In the genomic region with DNA sequence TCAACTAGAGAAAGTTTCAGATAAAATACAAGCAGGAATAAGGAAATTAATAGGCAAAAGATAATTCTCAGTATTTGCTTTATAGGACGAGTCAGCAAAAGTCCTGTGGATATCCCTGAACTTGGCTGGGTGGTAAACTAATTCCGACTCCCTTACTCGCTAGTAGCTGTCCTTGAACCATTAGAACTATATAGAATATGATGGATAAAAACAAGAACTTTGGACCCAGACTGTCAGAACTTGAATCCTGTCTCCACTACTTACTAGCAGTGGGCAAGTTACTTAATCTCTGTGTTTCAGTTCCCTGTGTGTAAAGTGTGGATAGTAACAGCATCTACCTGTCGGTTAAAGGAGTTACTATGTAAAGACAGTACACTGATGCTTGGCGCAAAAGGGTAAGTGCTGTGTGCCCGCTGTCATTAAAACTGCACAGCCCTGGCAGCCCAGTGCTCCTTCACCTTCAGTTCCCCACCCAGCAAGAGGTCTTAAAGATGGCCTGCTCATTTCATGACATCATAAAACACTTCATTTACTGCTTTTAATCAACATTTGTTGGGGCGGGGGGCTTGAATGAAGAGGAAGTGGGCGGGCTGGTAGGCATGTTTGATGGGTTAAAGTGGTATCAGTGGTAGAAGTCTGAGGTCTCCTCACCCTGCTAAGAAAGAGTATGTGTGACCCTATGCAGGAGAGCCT, we compare ENCODE assay signal across 7 cellular contexts. TPM values are rescaled to one million over a fixed set of nuclear protein-coding genes. Genes with fewer than 3 reads are reported as not detected.
A peak's percentile ranks its signal among the peaks of the same experiment; 100 is the strongest.
DNase-seq lines count a peak whose midpoint lies in the region; ATAC-seq and TF ChIP-seq lines count a peak whose summit lies in the region.

No MANE protein-coding gene starts in this region.

- peak overlapping the region; percentile 86 for H3K9ac ChIP-seq in IMR-90 (ENCODE audit: low read depth, low read length)

- H4K20me1 ChIP-seq in IMR-90 (ENCODE audit: insufficient read depth, low read length): peaks cover 90% of the 10 kb centered on the region

- H3K4me2 ChIP-seq in IMR-90 (ENCODE audit: low read depth, low read length): peak overlapping the region; percentile 83

- H3K14ac ChIP-seq in IMR-90 (replicated peaks; ENCODE audit: low read depth, low read length): peak overlapping the region; percentile 71

- no peak for TF ChIP-seq CTCF in IMR-90 (conservative IDR thresholded peaks at IDR 0.05; ENCODE audit: low read depth, low read length)

- H2BK120ac ChIP-seq in IMR-90 (ENCODE audit: low read depth, low read length): peak overlapping the region; percentile 69

- BruUV-seq in IMR-90 (replicated peaks; lab: Mats Ljungman, UMichigan): no TSS peak

- H3K18ac ChIP-seq in IMR-90 (ENCODE audit: low read depth, low read length): peak overlapping the region; percentile 82

- peak overlapping the region; percentile 62 for H3K4ac ChIP-seq in IMR-90 (ENCODE audit: low read depth, low read length)

- POLR2A ChIA-PET in IMR-90 (lab: Charles Lee; ENCODE audit: unreplicated experiment): no interaction called here

- H2BK20ac ChIP-seq in IMR-90 (ENCODE audit: low read depth, low read length): peak overlapping the region; percentile 12; the same call in 1 of the 2 replicates

- intact Hi-C loops in IMR-90 (cut with micrococcal nuclease): loop anchor here (1.0 to 5.0 kb wide), 3 partner anchors 43 to 658 kb away; a partner anchor contains a TSS
- intact Hi-C loops in activated T-helper 2 cell treated with anti-CD3 and anti-CD28 coated beads, Interferon-gamma antibody, Interleukin-2, Interleukin-4, amounts not matched to agents 10 μg/mL and 5 μg/mL and 100 μg/mL, durations not matched to agents 14 hours and 24 hours and 36 hours (cut with micrococcal nuclease): loop anchor here (5.0 to 10.0 kb wide), 4 partner anchors 145 to 352 kb away; a partner anchor contains a TSS

- H4K91ac ChIP-seq in IMR-90 (ENCODE audit: insufficient read depth, low read depth, low read length): 0 out of 2 replicates have a peak overlapping the region, but pooled peaks have one; percentile 2

- H3K27ac ChIP-seq in IMR-90 (ENCODE audit: insufficient read depth, low read length): peak overlapping the region; percentile 92

- peak overlapping the region; percentile 6 for H2AK9ac ChIP-seq in IMR-90 (replicated peaks; ENCODE audit: low read depth, low read length, poor library complexity)

- in situ Hi-C loops in IMR-90 (cut with MboI; ENCODE audit: low sequenced_read_pairs): loop anchor here (5.0 to 10.0 kb wide), 2 partner anchors 155 to 268 kb away; no protein-coding TSS in a partner anchor

- peaks cover 41% of the 10 kb centered on the region for H3K27me3 Mint-ChIP-seq in activated T-helper 2 cell treated with anti-CD3 and anti-CD28 coated beads, Interferon-gamma antibody, Interleukin-2, Interleukin-4, amounts not matched to agents 10 μg/mL and 5 μg/mL and 100 μg/mL, durations not matched to agents 14 hours and 24 hours and 36 hours (ENCODE audit: low read depth)
- peaks cover 6 to 24% (median 18%) of the 10 kb centered on the region in 3 donors for H3K27me3 Mint-ChIP-seq in immature natural killer cell (ENCODE audit: low read depth in 3 of 3)
- peaks cover 31% of the 10 kb centered on the region for H3K27me3 Mint-ChIP-seq in stimulated activated naive CD8-positive, alpha-beta T cell treated with anti-CD3 and anti-CD28 coated beads, Interleukin-15, amount 100 ng/mL, for 72 hours

- peaks cover 11% of the 10 kb centered on the region for H3K4me1 Mint-ChIP-seq in activated T-helper 2 cell treated with anti-CD3 and anti-CD28 coated beads, Interferon-gamma antibody, Interleukin-2, Interleukin-4, amounts not matched to agents 10 μg/mL and 5 μg/mL and 100 μg/mL, durations not matched to agents 14 hours and 24 hours and 36 hours (ENCODE audit: low read depth)
- H3K4me1 Mint-ChIP-seq in immature natural killer cell: peaks cover 20 to 46% of the 10 kb centered on the region in 2 donors
- peaks cover 19% of the 10 kb centered on the region for H3K4me1 Mint-ChIP-seq in stimulated activated effector memory CD8-positive, alpha-beta T cell treated with anti-CD3 and anti-CD28 coated beads, Interleukin-12 subunit alpha, Interleukin-12 subunit beta, amount 100 ng/mL, for 72 hours
- H3K4me1 Mint-ChIP-seq in stimulated activated naive CD8-positive, alpha-beta T cell treated with anti-CD3 and anti-CD28 coated beads, Interleukin-15, amount 100 ng/mL, for 72 hours: peaks cover 26% of the 10 kb centered on the region

- H3K4me1 ChIP-seq in IMR-90 (ENCODE audit: control insufficient read depth, insufficient read depth, low read length): peaks cover 30% of the 10 kb centered on the region

- CTCF ChIA-PET in IMR-90 (lab: Yijun Ruan, JAX): no interaction called here

- ATAC-seq in IMR-90 (ENCODE audit: low read depth): no peak
- no peak for ATAC-seq in stimulated activated effector memory CD8-positive, alpha-beta T cell treated with anti-CD3 and anti-CD28 coated beads, Interleukin-12 subunit alpha, Interleukin-12 subunit beta, amount 100 ng/mL, for 72 hours
- no peak for ATAC-seq in HG03439 (IDR thresholded peaks at IDR 0.05; ENCODE audit: unreplicated experiment)
- ATAC-seq in HG02981 (IDR thresholded peaks at IDR 0.05; ENCODE audit: unreplicated experiment): no peak
- ATAC-seq in stimulated activated naive CD8-positive, alpha-beta T cell treated with anti-CD3 and anti-CD28 coated beads, Interleukin-15, amount 100 ng/mL, for 72 hours: no peak

- H2BK15ac ChIP-seq in IMR-90 (ENCODE audit: low read depth, low read length): 0 out of 3 replicates have a peak overlapping the region, but pooled peaks have one; percentile 4

- peak overlapping the region; percentile 89 for H3K4me3 Mint-ChIP-seq in activated T-helper 2 cell treated with anti-CD3 and anti-CD28 coated beads, Interferon-gamma antibody, Interleukin-2, Interleukin-4, amounts not matched to agents 10 μg/mL and 5 μg/mL and 100 μg/mL, durations not matched to agents 14 hours and 24 hours and 36 hours (ENCODE audit: low read depth)
- H3K4me3 Mint-ChIP-seq in immature natural killer cell: peak overlapping the region; percentile 51 to 96 (median 91)
- peak overlapping the region; percentile 85 for H3K4me3 Mint-ChIP-seq in stimulated activated effector memory CD8-positive, alpha-beta T cell treated with anti-CD3 and anti-CD28 coated beads, Interleukin-12 subunit alpha, Interleukin-12 subunit beta, amount 100 ng/mL, for 72 hours
- H3K4me3 Mint-ChIP-seq in stimulated activated naive CD8-positive, alpha-beta T cell treated with anti-CD3 and anti-CD28 coated beads, Interleukin-15, amount 100 ng/mL, for 72 hours: peak overlapping the region in 1 of 2 donors; percentile 34

- peaks cover 37% of the 10 kb centered on the region for H3K36me3 ChIP-seq in IMR-90 (ENCODE audit: control insufficient read depth, insufficient read depth, low read length)

- no peaks in the 10 kb centered on the region for H3K9me3 ChIP-seq in IMR-90 (ENCODE audit: control insufficient read depth, insufficient read depth, low read length)

- H3K79me1 ChIP-seq in IMR-90 (ENCODE audit: low read depth in 1 of 2, low read length in 2 of 2): peaks cover 0 to 56% of the 10 kb centered on the region in 2 experiments; a peak in 2 of 4 replicates

- no peak overlapping the region for H2AFZ ChIP-seq in IMR-90 (replicated peaks; ENCODE audit: low read length, poor library complexity)

- TF ChIP-seq POLR2A in IMR-90 (IDR thresholded peaks at IDR 0.05; ENCODE audit: low read depth, low read length): no peak

- H2AK5ac ChIP-seq in IMR-90 (ENCODE audit: low read depth, low read length): peak overlapping the region; percentile 37; the same call in 1 of the 2 replicates

- no peaks in the 10 kb centered on the region for H3K36me3 Mint-ChIP-seq in activated T-helper 2 cell treated with anti-CD3 and anti-CD28 coated beads, Interferon-gamma antibody, Interleukin-2, Interleukin-4, amounts not matched to agents 10 μg/mL and 5 μg/mL and 100 μg/mL, durations not matched to agents 14 hours and 24 hours and 36 hours (ENCODE audit: low read depth)
- H3K36me3 Mint-ChIP-seq in immature natural killer cell: no peaks in the 10 kb centered on the region
- H3K36me3 Mint-ChIP-seq in stimulated activated effector memory CD8-positive, alpha-beta T cell treated with anti-CD3 and anti-CD28 coated beads, Interleukin-12 subunit alpha, Interleukin-12 subunit beta, amount 100 ng/mL, for 72 hours: peaks cover 6% of the 10 kb centered on the region

- H4K5ac ChIP-seq in IMR-90 (ENCODE audit: low read depth, low read length): peak overlapping the region; percentile 74; the same call in 1 of the 2 replicates

- no CpG with 5 or more reads among the region's 8 CpGs for WGBS in IMR-90 (ENCODE audit: extremely low coverage in 2 of 2, insufficient read length in 1 of 2), 2 experiments

- no peak overlapping the region for H3K27ac Mint-ChIP-seq in activated T-helper 2 cell treated with anti-CD3 and anti-CD28 coated beads, Interferon-gamma antibody, Interleukin-2, Interleukin-4, amounts not matched to agents 10 μg/mL and 5 μg/mL and 100 μg/mL, durations not matched to agents 14 hours and 24 hours and 36 hours
- H3K27ac Mint-ChIP-seq in immature natural killer cell: peak overlapping the region in 3 of 6 donors; percentile 58 to 85 (median 68)
- peak overlapping the region; percentile 81 for H3K27ac Mint-ChIP-seq in stimulated activated effector memory CD8-positive, alpha-beta T cell treated with anti-CD3 and anti-CD28 coated beads, Interleukin-12 subunit alpha, Interleukin-12 subunit beta, amount 100 ng/mL, for 72 hours
- H3K27ac Mint-ChIP-seq in stimulated activated naive CD8-positive, alpha-beta T cell treated with anti-CD3 and anti-CD28 coated beads, Interleukin-15, amount 100 ng/mL, for 72 hours: no peak overlapping the region

- dilution Hi-C loops in IMR-90 (cut with HindIII; ENCODE audit: low sequenced_read_pairs, unreplicated experiment): no loop called here

- H4K8ac ChIP-seq in IMR-90 (ENCODE audit: low read depth in 2 of 2, low read length in 2 of 2): peak overlapping the region; percentile 0 to 69; a peak in 2 of 4 replicates

- DNase-seq in IMR-90: no peak
- no peak for DNase-seq in activated T-helper 2 cell treated with anti-CD3 and anti-CD28 coated beads, Interferon-gamma antibody, Interleukin-2, Interleukin-4, amounts not matched to agents 10 μg/mL and 5 μg/mL and 100 μg/mL, durations not matched to agents 14 hours and 24 hours and 36 hours (ENCODE audit: low spot score)
- no peak for DNase-seq in immature natural killer cell
- DNase-seq in stimulated activated effector memory CD8-positive, alpha-beta T cell treated with anti-CD3 and anti-CD28 coated beads, Interleukin-12 subunit alpha, Interleukin-12 subunit beta, amount 100 ng/mL, for 72 hours (ENCODE audit: low spot score in 2 of 2): no peak
- no peak for DNase-seq in stimulated activated naive CD8-positive, alpha-beta T cell treated with anti-CD3 and anti-CD28 coated beads, Interleukin-15, amount 100 ng/mL, for 72 hours

- peak overlapping the region; percentile 59 for H3K56ac ChIP-seq in IMR-90 (ENCODE audit: extremely low read depth, insufficient read depth, low read length)

- H3K27me3 ChIP-seq in IMR-90 (ENCODE audit: control insufficient read depth, insufficient read depth, low read length): no peaks in the 10 kb centered on the region

- no peaks in the 10 kb centered on the region for H3K9me3 Mint-ChIP-seq in activated T-helper 2 cell treated with anti-CD3 and anti-CD28 coated beads, Interferon-gamma antibody, Interleukin-2, Interleukin-4, amounts not matched to agents 10 μg/mL and 5 μg/mL and 100 μg/mL, durations not matched to agents 14 hours and 24 hours and 36 hours
- no peaks in the 10 kb centered on the region for H3K9me3 Mint-ChIP-seq in immature natural killer cell
- no peaks in the 10 kb centered on the region for H3K9me3 Mint-ChIP-seq in stimulated activated effector memory CD8-positive, alpha-beta T cell treated with anti-CD3 and anti-CD28 coated beads, Interleukin-12 subunit alpha, Interleukin-12 subunit beta, amount 100 ng/mL, for 72 hours
- H3K9me3 Mint-ChIP-seq in stimulated activated naive CD8-positive, alpha-beta T cell treated with anti-CD3 and anti-CD28 coated beads, Interleukin-15, amount 100 ng/mL, for 72 hours: no peaks in the 10 kb centered on the region

- peak overlapping the region; percentile 84 for H3K4me3 ChIP-seq in IMR-90 (ENCODE audit: insufficient read depth, low read depth, low read length)

- peak overlapping the region; percentile 82 for H2BK5ac ChIP-seq in IMR-90 (ENCODE audit: low read depth, low read length, poor library complexity, severe bottlenecking)

- H3K9me1 ChIP-seq in IMR-90 (ENCODE audit: insufficient read depth, low read length): peaks cover 5% of the 10 kb centered on the region

- peak overlapping the region; percentile 82 for H3K23ac ChIP-seq in IMR-90 (ENCODE audit: low read depth, low read length)

- TF ChIP-seq RAD21 in IMR-90 (IDR thresholded peaks at IDR 0.05; ENCODE audit: low read length): no peak

RNA-seq across cellular contexts. Expression of a gene that starts 7.3 kb away (rescaled TPM):
- total RNA-seq in IMR-90 (2012; rRNA removed): 661 and 997 TPM in 2 replicates
- polyA plus RNA-seq in IMR-90 (2012; rRNA removed) (1,566 and 1,623 TPM in 2 replicates), immature natural killer cell (10 to 100 TPM in 1 of 3 donors, 1 to 10 TPM in 2; 9.1 to 11.9 (median 9.2) TPM)
- polyA plus RNA-seq in IMR-90 (2012; cell fraction: cytosol; rRNA removed): 700 and 932 TPM in 2 replicates
- polyA plus RNA-seq in IMR-90 (2012; cell fraction: nucleus; rRNA removed; ENCODE audit: low replicate concordance): 972 and 2,415 TPM in 2 replicates
- total RNA-seq in activated T-helper 2 cell treated with anti-CD3 and anti-CD28 coated beads, Interferon-gamma antibody, Interleukin-2, Interleukin-4, amounts not matched to agents 10 μg/mL and 5 μg/mL and 100 μg/mL, durations not matched to agents 14 hours and 24 hours and 36 hours: 11.1 and 13.5 TPM in 2 replicates

Comparison
In these comparisons a context has a peak if more than half of its experiments do, and no peak if none do; other contexts are left out.
1. RNA of a gene that starts 7.3 kb away (total RNA-seq): 661 to 997 TPM in IMR-90; 11.1 to 13.5 TPM in activated T-helper 2 cell treated with anti-CD3 and anti-CD28 coated beads, Interferon-gamma antibody, Interleukin-2, Interleukin-4, amounts not matched to agents 10 μg/mL and 5 μg/mL and 100 μg/mL, durations not matched to agents 14 hours and 24 hours and 36 hours; every median in the first group is over 10 times any median in the second.